Comparison of ENCODE assay signal across 19 cellular contexts in genomic region chr19:55613930-55614710, GRCh38.
"Had no signal": no experiment of that assay in that cellular context is flagged by ENCODE, and none has a peak within 500 bp of the region (broad histone marks: within the 10 kb centered on the region; RNA-seq: fewer than 3 reads in every experiment).

No MANE protein-coding gene starts in this region.

- H3K27me3 ChIP-seq: MG63 had no signal

- DNase-seq: Karpas-422, KG1, MG63, NCI-H1092, NCI-H1105 treated with DMSO at 0.1 percent for 48 hours, NCI-H1417 treated with DMSO at 0.1 percent for 48 hours, NCI-H187, NCI-H2029, NCI-H2081 treated with DMSO at 0.1 percent for 48 hours, NCI-H2171, NCI-H226, NCI-H446, NCI-H510A, NCI-H524 treated with DMSO at 0.1 percent for 48 hours, NCI-H69, NCI-H774, Right ventricle myocardium superior, RPMI8226 had no signal

- H3K4me3 ChIP-seq: MG63 had no signal

- FAIRE-seq: RCC 7860 had no signal
